18 cellular contexts compared by ENCODE assay signal in genomic region chr12:9163392-9163791, GRCh38. TPM values are rescaled to one million over a fixed set of nuclear protein-coding genes. Genes with fewer than 3 reads are reported as not detected.
DNase-seq lines count a peak whose midpoint lies in the region; ATAC-seq, FAIRE-seq and TF ChIP-seq lines count a peak whose summit lies in the region.
"Had no signal": no experiment of that assay in that cellular context is flagged by ENCODE, and none has a peak within 500 bp of the region (broad histone marks: within the 10 kb centered on the region; RNA-seq: fewer than 3 reads in every experiment).

No MANE protein-coding gene starts in this region.

- no peaks in the 10 kb centered on the region for H3K9me3 Mint-ChIP-seq in endodermal cell
- H3K9me3 Mint-ChIP-seq: CD8-positive, alpha-beta memory T cell had no signal

- no TSS peak for BruUV-seq in HepG2 (replicated peaks; lab: Mats Ljungman, UMichigan)

- no peak overlapping the region for H3K4me2 ChIP-seq in HepG2 (ENCODE audit: low read depth, low read length)
- H3K4me2 ChIP-seq: BLaER1 had no signal

- no peak for TF ChIP-seq RAD21 in HepG2 (CRISPR knock-in tag; IDR thresholded peaks at IDR 0.05)

- DNase-seq in SK-MEL-5 (ENCODE audit: low read depth, low spot score) (peak; percentile 44), endodermal cell (no peak), HepG2 (ENCODE audit: low spot score) (peak; percentile 12), sciatic nerve (ENCODE audit: low spot score) (no peak), NCI-H187 treated with DMSO at 0.1 percent for 48 hours (lab: John Stamatoyannopoulos, UW) (no peak), NCI-H128 (lab: John Stamatoyannopoulos, UW; ENCODE audit: unreplicated experiment) (no peak), GM13977 (ENCODE audit: low spot score) (no peak), H4 (ENCODE audit: low spot score) (no peak)
- DNase-seq: CD8-positive, alpha-beta memory T cell; DMS 273 treated with DMSO at 0.1 percent for 48 hours; NCI-H1417 treated with DMSO at 0.1 percent for 48 hours; NCI-H2081 treated with DMSO at 0.1 percent for 48 hours; NCI-H524; Peyer's patch; SHP77 treated with DMSO at 0.1 percent for 48 hours had no signal

- TF ChIP-seq CTCF in endodermal cell (conservative IDR thresholded peaks at IDR 0.05): no peak
- no peak for TF ChIP-seq CTCF in HepG2 (CRISPR knock-in tag; IDR thresholded peaks at IDR 0.05)
- no peak for TF ChIP-seq CTCF in GM13977 (IDR thresholded peaks at IDR 0.05; ENCODE audit: extremely low read depth, insufficient read depth, missing control alignments)

- FAIRE-seq in HepG2 (lab: Jason Lieb, UNC): no peak
- FAIRE-seq: H1 had no signal

- H4K20me1 ChIP-seq in HepG2 (ENCODE audit: insufficient read depth, low read length): no peaks in the 10 kb centered on the region
- H4K20me1 ChIP-seq: BLaER1 had no signal

- H3K4me1 ChIP-seq in endodermal cell (ENCODE audit: control insufficient read depth, insufficient read depth, low read length) (no peaks in the 10 kb centered on the region), HepG2 (ENCODE audit: insufficient read depth, low read length) (no peaks in the 10 kb centered on the region)
- H3K4me1 ChIP-seq: BLaER1, Peyer's patch had no signal

- H3K27me3 Mint-ChIP-seq in endodermal cell (ENCODE audit: insufficient read depth): peaks cover 3% of the 10 kb centered on the region

- POLR2A ChIA-PET in HepG2 (lab: Yijun Ruan, JAX): no interaction called here

- no peak overlapping the region for H3K9ac ChIP-seq in endodermal cell (ENCODE audit: extremely low read depth, low read length, poor library complexity, severe bottlenecking)
- H3K9ac ChIP-seq in HepG2 (ENCODE audit: insufficient read depth, low read depth, low read length): no peak overlapping the region
- H3K9ac ChIP-seq: BLaER1 had no signal

- 52 to 92% methylated on average over 3 to 5 of the region's 5 CpGs for WGBS in endodermal cell (ENCODE audit: insufficient coverage in 1 of 2, insufficient read length in 1 of 2), 2 experiments
- WGBS in HepG2 (ENCODE audit: low lambda C conversion rate): 83% methylated on average over 5 of the region's 5 CpGs

- H3K27ac Mint-ChIP-seq in endodermal cell: no peak overlapping the region

- no peaks in the 10 kb centered on the region for H3K36me3 Mint-ChIP-seq in endodermal cell (ENCODE audit: low read depth)

- ATAC-seq in HepG2 (no peak), sciatic nerve (peak; percentile 44)

- H3K27me3 ChIP-seq in endodermal cell (ENCODE audit: control insufficient read depth, insufficient read depth, low read length, poor library complexity, severe bottlenecking) (no peaks in the 10 kb centered on the region), HepG2 (ENCODE audit: control insufficient read depth in 1 of 2, insufficient read depth in 2 of 2, low read length in 2 of 2) (no peaks in the 10 kb centered on the region)
- H3K27me3 ChIP-seq: BLaER1, Peyer's patch had no signal

- H2AFZ ChIP-seq in HepG2 (ENCODE audit: low read length): no peak overlapping the region

- intact Hi-C loops in HepG2 (cut with micrococcal nuclease; ENCODE audit: unreplicated experiment) (no loop called here), sciatic nerve (cut with DNase I) (no loop called here)

- in situ Hi-C loops in SK-MEL-5 (cut with HindIII; ENCODE audit: low pct_unique_long_range_greater_than_20kb, low sequenced_read_pairs) (no loop called here), HepG2 (cut with HindIII; ENCODE audit: extremely low pct_ligation_motif_present, low pct_unique_long_range_greater_than_20kb) (no loop called here), GM13977 (cut with MboI; ENCODE audit: low pct_unique_long_range_greater_than_20kb, low sequenced_read_pairs, unreplicated experiment) (no loop called here)

- H3K27ac ChIP-seq in endodermal cell (ENCODE audit: low read depth, low read length) (peak overlapping the region; percentile 94), HepG2 (ENCODE audit: extremely low read length, insufficient read depth, low read length) (no peak overlapping the region)
- H3K27ac ChIP-seq: BLaER1, Peyer's patch had no signal

- peaks cover 12% of the 10 kb centered on the region for H3K4me1 Mint-ChIP-seq in endodermal cell

- no peaks in the 10 kb centered on the region for H3K79me2 ChIP-seq in HepG2 (ENCODE audit: insufficient read depth, low read length)

- H3K4me3 ChIP-seq in endodermal cell (ENCODE audit: low read length) (no peak overlapping the region), HepG2 (replicated peaks in 1 of 3; ENCODE audit: insufficient read depth in 1 of 3, low read depth in 2 of 3, low read length in 3 of 3) (no peak overlapping the region)
- H3K4me3 ChIP-seq: BLaER1, Peyer's patch had no signal

- no peak for TF ChIP-seq POLR2A in HepG2 (IDR thresholded peaks at IDR 0.05; ENCODE audit: insufficient read depth in 1 of 2, low read depth in 2 of 2, low read length in 2 of 2)

- H3K9me3 ChIP-seq in endodermal cell (ENCODE audit: control insufficient read depth, low read length): no peaks in the 10 kb centered on the region
- no peaks in the 10 kb centered on the region for H3K9me3 ChIP-seq in HepG2 (ENCODE audit: low read length)
- H3K9me3 ChIP-seq: BLaER1, Peyer's patch had no signal

- H3K4me3 Mint-ChIP-seq in endodermal cell: no peak overlapping the region
- H3K4me3 Mint-ChIP-seq: CD8-positive, alpha-beta memory T cell had no signal

- CTCF ChIA-PET in HepG2 (lab: Yijun Ruan, JAX; ENCODE audit: low intra/inter-chr PET ratio, low total read pairs): no interaction called here

- TF ChIP-seq EP300 in HepG2 (IDR thresholded peaks at IDR 0.05; ENCODE audit: low read depth in 2 of 2, low read length in 2 of 2) (no peak), HepG2 (CRISPR knock-in tag; IDR thresholded peaks at IDR 0.05; ENCODE audit: borderline replicate concordance) (no peak)

- H3K36me3 ChIP-seq in endodermal cell (ENCODE audit: control insufficient read depth, insufficient read depth, low read length): no peaks in the 10 kb centered on the region
- no peaks in the 10 kb centered on the region for H3K36me3 ChIP-seq in HepG2 (replicated peaks in 1 of 2; ENCODE audit: control insufficient read depth in 1 of 2, insufficient read depth in 2 of 2, low read length in 2 of 2)
- H3K36me3 ChIP-seq: BLaER1, Peyer's patch had no signal

RNA-seq across cellular contexts. Expression of gene PZP, which starts 44.8 kb away (rescaled TPM):
- total RNA-seq in SK-MEL-5 (2014; rRNA removed; shearing (Covaris generic)): 0.59 TPM in 1 of 2 replicates, not detected in the other
- not detected in 2 replicates for polyA plus RNA-seq in SK-MEL-5 (2015; cell fraction: cytosol; rRNA removed)
- not detected in 2 replicates for polyA plus RNA-seq in SK-MEL-5 (2015; cell fraction: nucleus; rRNA removed)
- 1 to 10 TPM in 1 of 2 donors, not detected in 1; 1.3 TPM for total RNA-seq in endodermal cell
- polyA plus RNA-seq in endodermal cell (2013, experiment 1 of 2): 0.14 TPM
- polyA plus RNA-seq in endodermal cell (2013, experiment 2 of 2): 0.33 TPM
- total RNA-seq in HepG2 (2016; rRNA removed; fragmentation: Illumina TruSeq; extraction: Trizol): 0.89 and 1.1 TPM in 2 replicates
- total RNA-seq in HepG2 (2016; cell fraction: cytosol; rRNA removed; fragmentation: Illumina TruSeq; extraction: Trizol; ENCODE audit: low read depth): 0.26 TPM in 1 of 2 replicates, not detected in the other
- total RNA-seq in HepG2 (2016; cell fraction: insoluble cytoplasmic fraction; rRNA removed; fragmentation: Illumina TruSeq; extraction: Trizol): 0.12 and 0.63 TPM in 2 replicates
- total RNA-seq in HepG2 (2016; cell fraction: membrane; rRNA removed; fragmentation: Illumina TruSeq; extraction: Trizol): 0.09 TPM in 1 of 2 replicates, not detected in the other
- total RNA-seq in HepG2 (2016; cell fraction: nucleus; rRNA removed; fragmentation: Illumina TruSeq; extraction: Trizol): 1.1 TPM in 2 replicates
- polyA plus RNA-seq in HepG2 (2011; rRNA removed): 0.07 and 0.50 TPM in 2 replicates
- 0.04 TPM in 1 of 2 replicates, not detected in the other for polyA plus RNA-seq in HepG2 (2011; cell fraction: cytosol; rRNA removed)
- 0.09 and 0.16 TPM in 2 replicates for polyA plus RNA-seq in HepG2 (2011; cell fraction: nucleus; rRNA removed)
- polyA plus RNA-seq in HepG2 (2012): 0.75 and 0.97 TPM in 2 replicates
- 0.17 and 0.20 TPM in 2 replicates for polyA plus RNA-seq in HepG2 (2016; cell fraction: cytosol; fragmentation: Illumina TruSeq; extraction: Trizol; ENCODE audit: low read depth)
- polyA plus RNA-seq in HepG2 (2016; cell fraction: insoluble cytoplasmic fraction; fragmentation: Illumina TruSeq; extraction: Trizol; ENCODE audit: low read depth): 0.84 and 1.7 TPM in 2 replicates
- polyA plus RNA-seq in HepG2 (2016; cell fraction: membrane; fragmentation: Illumina TruSeq; extraction: Trizol; ENCODE audit: low read depth): 0.21 and 0.30 TPM in 2 replicates
- 0.86 and 1.7 TPM in 2 replicates for polyA plus RNA-seq in HepG2 (2016; cell fraction: nucleus; fragmentation: Illumina TruSeq; extraction: Trizol; ENCODE audit: insufficient read depth, low read depth)
- 0.20 TPM in 1 of 2 replicates, not detected in the other for polyA minus RNA-seq in HepG2 (2011; rRNA and poly(A)+ RNA removed; ENCODE audit: low replicate concordance)
- not detected in 2 replicates for polyA minus RNA-seq in HepG2 (2011; cell fraction: cytosol; rRNA and poly(A)+ RNA removed)
- 0.25 and 0.26 TPM in 2 replicates for polyA minus RNA-seq in HepG2 (2011; cell fraction: nucleus; rRNA and poly(A)+ RNA removed)
- 0.80 TPM for total RNA-seq in sciatic nerve
- not detected in 2 replicates for total RNA-seq in H4 (2014; rRNA removed; shearing (Covaris generic))
- total RNA-seq: CD8-positive, alpha-beta memory T cell; H1; LHCN-M2; Peyer's patch had no signal

RNA-seq across cellular contexts. Expression of gene A2M, which starts 47.7 kb away (rescaled TPM):
- 316 TPM in 2 replicates for total RNA-seq in SK-MEL-5 (2014; rRNA removed; shearing (Covaris generic))
- polyA plus RNA-seq in SK-MEL-5 (2015; cell fraction: cytosol; rRNA removed): 303 and 384 TPM in 2 replicates
- polyA plus RNA-seq in SK-MEL-5 (2015; cell fraction: nucleus; rRNA removed): 116 and 155 TPM in 2 replicates
- under 1 TPM in 1 of 2 donors, not detected in 1; 0.66 TPM for total RNA-seq in endodermal cell
- polyA plus RNA-seq in endodermal cell (2013, experiment 1 of 2): 84.9 TPM
- 131 TPM for polyA plus RNA-seq in endodermal cell (2013, experiment 2 of 2)
- total RNA-seq in HepG2 (2016; rRNA removed; fragmentation: Illumina TruSeq; extraction: Trizol): 1,675 and 2,807 TPM in 2 replicates
- 234 and 270 TPM in 2 replicates for total RNA-seq in HepG2 (2016; cell fraction: cytosol; rRNA removed; fragmentation: Illumina TruSeq; extraction: Trizol; ENCODE audit: low read depth)
- total RNA-seq in HepG2 (2016; cell fraction: insoluble cytoplasmic fraction; rRNA removed; fragmentation: Illumina TruSeq; extraction: Trizol): 1,476 and 2,691 TPM in 2 replicates
- total RNA-seq in HepG2 (2016; cell fraction: membrane; rRNA removed; fragmentation: Illumina TruSeq; extraction: Trizol): 813 and 957 TPM in 2 replicates
- 2,507 and 2,973 TPM in 2 replicates for total RNA-seq in HepG2 (2016; cell fraction: nucleus; rRNA removed; fragmentation: Illumina TruSeq; extraction: Trizol)
- 6,551 and 8,760 TPM in 2 replicates for polyA plus RNA-seq in HepG2 (2011; rRNA removed)
- 4,485 and 9,624 TPM in 2 replicates for polyA plus RNA-seq in HepG2 (2011; cell fraction: cytosol; rRNA removed)
- polyA plus RNA-seq in HepG2 (2011; cell fraction: nucleus; rRNA removed): 2,489 and 3,325 TPM in 2 replicates
- polyA plus RNA-seq in HepG2 (2012): 4,336 and 6,335 TPM in 2 replicates
- 214 and 262 TPM in 2 replicates for polyA plus RNA-seq in HepG2 (2016; cell fraction: cytosol; fragmentation: Illumina TruSeq; extraction: Trizol; ENCODE audit: low read depth)
- polyA plus RNA-seq in HepG2 (2016; cell fraction: insoluble cytoplasmic fraction; fragmentation: Illumina TruSeq; extraction: Trizol; ENCODE audit: low read depth): 1,149 and 1,250 TPM in 2 replicates
- 465 and 618 TPM in 2 replicates for polyA plus RNA-seq in HepG2 (2016; cell fraction: membrane; fragmentation: Illumina TruSeq; extraction: Trizol; ENCODE audit: low read depth)
- polyA plus RNA-seq in HepG2 (2016; cell fraction: nucleus; fragmentation: Illumina TruSeq; extraction: Trizol; ENCODE audit: insufficient read depth, low read depth): 2,564 and 2,683 TPM in 2 replicates
- polyA minus RNA-seq in HepG2 (2011; rRNA and poly(A)+ RNA removed; ENCODE audit: low replicate concordance): 3.9 and 4,519 TPM in 2 replicates
- polyA minus RNA-seq in HepG2 (2011; cell fraction: cytosol; rRNA and poly(A)+ RNA removed): 3,071 and 7,219 TPM in 2 replicates
- polyA minus RNA-seq in HepG2 (2011; cell fraction: nucleus; rRNA and poly(A)+ RNA removed): 2,321 and 4,395 TPM in 2 replicates
- total RNA-seq in sciatic nerve: 942 TPM
- total RNA-seq in H4 (2014; rRNA removed; shearing (Covaris generic)): 5.3 and 5.6 TPM in 2 replicates
- total RNA-seq: H1 had no signal

Comparison
In these comparisons a context has a peak if more than half of its experiments do, and no peak if none do; other contexts are left out.
1. DNase-seq: peak in SK-MEL-5 (single experiment) and HepG2 (single experiment); none in endodermal cell (single experiment), sciatic nerve (single experiment), NCI-H187 treated with DMSO at 0.1 percent for 48 hours (single experiment), NCI-H128 (single experiment), GM13977 (single experiment) and H4 (single experiment).
2. RNA of gene A2M, which starts 47.7 kb away (total RNA-seq): 234 to 2,973 TPM in HepG2, 942 TPM in sciatic nerve (single experiment) and 316 TPM in SK-MEL-5; 5.3 to 5.6 TPM in H4 and 0.66 TPM in endodermal cell; every median in the first group is over 10 times any median in the second.